Comparison of ENCODE assay signal across 1 cellular context in genomic region chr22:21923163-21923561, GRCh38.
TF ChIP-seq lines count a peak whose summit lies in the region.

No MANE protein-coding gene starts in this region.

TF ChIP-seq in K562, 482 proteins besides CTCF, POLR2A, EP300 and RAD21:
- peak; percentile 52 for TF ChIP-seq HMGN3 (IDR thresholded peaks at IDR 0.05; ENCODE audit: borderline replicate concordance, extremely low read depth, insufficient read length, low read depth, low read length)
- TF ChIP-seq NCOA1 (IDR thresholded peaks at IDR 0.05; ENCODE audit: low read depth), result no peak
- TF ChIP-seq MLX (CRISPR knock-in tag; conservative IDR thresholded peaks at IDR 0.05), result 0 out of 4 replicates have a peak, but pooled peaks of 1 of the 2 experiments have one; percentile 35
- peak; percentile 42; the same call in 1 of the 2 replicates for TF ChIP-seq USF1 (CRISPR knock-in tag; IDR thresholded peaks at IDR 0.05)
- 0 out of 4 replicates have a peak, but pooled peaks of 1 of the 2 experiments have one; percentile 26 for TF ChIP-seq TEAD1 (CRISPR knock-in tag; IDR thresholded peaks at IDR 0.05)
- no peak for TF ChIP-seq SRF (CRISPR knock-in tag; IDR thresholded peaks at IDR 0.05)
- TF ChIP-seq ZNF740 (CRISPR knock-in tag; IDR thresholded peaks at IDR 0.05), result no peak
- TF ChIP-seq ZNF740 (tag; IDR thresholded peaks at IDR 0.05), result peak in 1 of 2 experiments; percentile 39; a peak in 1 of 4 replicates
- TF ChIP-seq POU5F1 (IDR thresholded peaks at IDR 0.05; ENCODE audit: borderline replicate concordance, low read depth, low read length, partially characterized antibody), result no peak
- TF ChIP-seq ZNF143 (CRISPR knock-in tag; IDR thresholded peaks at IDR 0.05), result 0 out of 2 replicates have a peak, but pooled peaks have one; percentile 38
- TF ChIP-seq SMC3 (conservative IDR thresholded peaks at IDR 0.05; ENCODE audit: insufficient read depth, low read depth, low read length), result 0 out of 2 replicates have a peak, but pooled peaks have one; percentile 9
- TF ChIP-seq CCNT2 (IDR thresholded peaks at IDR 0.05; ENCODE audit: borderline replicate concordance, extremely low read depth, insufficient read length, low read depth, low read length), result no peak
- peak; percentile 3; the same call in 1 of the 2 replicates for TF ChIP-seq ZNF184 (CRISPR knock-in tag; IDR thresholded peaks at IDR 0.05)
- no peak for TF ChIP-seq TEAD4 (IDR thresholded peaks at IDR 0.05; ENCODE audit: low read length)
- TF ChIP-seq TEAD4 (CRISPR knock-in tag; IDR thresholded peaks at IDR 0.05; ENCODE audit: borderline replicate concordance), result peak; percentile 2; the same call in 1 of the 2 replicates
- TF ChIP-seq MAZ (CRISPR knock-in tag; conservative IDR thresholded peaks at IDR 0.05 in 1 of 2, IDR thresholded peaks at IDR 0.05 in 1 of 2), result peak in 1 of 2 experiments; percentile 34; a peak in 1 of 4 replicates
- TF ChIP-seq YY1 (IDR thresholded peaks at IDR 0.05; ENCODE audit: borderline replicate concordance in 1 of 3, control insufficient read depth in 1 of 3, extremely low read depth in 1 of 3, insufficient read depth in 3 of 3, insufficient read length in 1 of 3, insufficient replicate concordance in 2 of 3, low read depth in 1 of 3, low read length in 2 of 3), result peak in 1 of 3 experiments; percentile 18
- TF ChIP-seq SIX5 (IDR thresholded peaks at IDR 0.05; ENCODE audit: borderline replicate concordance in 1 of 2, insufficient read depth in 1 of 2, low read depth in 1 of 2, low read length in 2 of 2), result peak in 1 of 2 experiments; percentile 28; a peak in 1 of 4 replicates
- peak; percentile 41 for TF ChIP-seq MAX (CRISPR knock-in tag; IDR thresholded peaks at IDR 0.05)
- peak; percentile 59; the same call in 1 of the 2 replicates for TF ChIP-seq PTBP1 (IDR thresholded peaks at IDR 0.05; ENCODE audit: low read depth, low read length)
- TF ChIP-seq E2F4 (CRISPR knock-in tag; IDR thresholded peaks at IDR 0.05; ENCODE audit: low read depth), result 0 out of 2 replicates have a peak, but pooled peaks have one; percentile 39
- TF ChIP-seq CCAR2 (IDR thresholded peaks at IDR 0.05; ENCODE audit: low read depth, low read length), result no peak
- TF ChIP-seq SAFB (IDR thresholded peaks at IDR 0.05; ENCODE audit: borderline replicate concordance, low read depth, low read length), result no peak
- TF ChIP-seq TFAM (CRISPR knock-in tag; conservative IDR thresholded peaks at IDR 0.05), result no peak
- TF ChIP-seq ELK1 (CRISPR knock-in tag; IDR thresholded peaks at IDR 0.05), result 0 out of 2 replicates have a peak, but pooled peaks have one; percentile 29
- no peak for TF ChIP-seq ZBTB11 (CRISPR knock-in tag; IDR thresholded peaks at IDR 0.05)
- TF ChIP-seq POLR2G (IDR thresholded peaks at IDR 0.05; ENCODE audit: low read depth, low read length), result peak; percentile 55; the same call in 1 of the 2 replicates
- TF ChIP-seq ATF1 (CRISPR knock-in tag; IDR thresholded peaks at IDR 0.05), result 0 out of 2 replicates have a peak, but pooled peaks have one; percentile 27
- TF ChIP-seq ATF1 (tag; IDR thresholded peaks at IDR 0.05), result no peak
